10 cellular contexts compared by ENCODE assay signal in the genomic region with DNA sequence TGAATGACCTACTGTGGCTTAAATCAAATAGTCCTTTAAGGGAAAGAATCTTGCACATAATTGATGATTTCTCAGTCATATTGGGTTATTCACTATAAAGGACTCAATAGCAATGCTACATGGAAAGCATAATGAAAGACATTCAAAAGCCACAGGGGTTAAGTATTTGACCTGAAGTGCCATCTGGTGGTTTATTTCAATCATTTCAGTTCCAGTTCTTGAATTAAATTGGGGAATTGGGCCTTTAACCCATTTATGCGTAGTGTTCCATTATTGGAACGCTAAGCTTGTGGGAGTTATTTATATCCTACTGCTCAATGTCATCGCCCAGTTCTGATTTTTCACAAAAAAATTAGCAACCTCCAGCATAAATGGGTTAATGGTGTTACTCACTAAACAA. TPM values are rescaled to one million over a fixed set of nuclear protein-coding genes. Genes with fewer than 3 reads are reported as not detected.
A peak's percentile ranks its signal among the peaks of the same experiment; 100 is the strongest.
DNase-seq lines count a peak whose midpoint lies in the region; ATAC-seq, FAIRE-seq and TF ChIP-seq lines count a peak whose summit lies in the region.
"Had no signal": no experiment of that assay in that cellular context is flagged by ENCODE, and none has a peak within 500 bp of the region (broad histone marks: within the 10 kb centered on the region; RNA-seq: fewer than 3 reads in every experiment).

No MANE protein-coding gene starts in this region.

- FAIRE-seq in H54 (lab: Jason Lieb, UNC) (peak; percentile 62), kidney (lab: Jason Lieb, UNC) (no peak)

- H3K27ac Mint-ChIP-seq in CD4-positive, alpha-beta T cell, result no peak overlapping the region

- H3K9ac ChIP-seq in kidney (ENCODE audit: low read length in 2 of 2), result no peak overlapping the region

- no peak overlapping the region for H3K4me3 ChIP-seq in kidney (ENCODE audit: low read length in 2 of 2)

- H3K27ac ChIP-seq in CD4-positive, alpha-beta T cell (ENCODE audit: low read depth, low read length), result no peak overlapping the region
- H3K27ac ChIP-seq in RWPE1 (no peak overlapping the region), kidney (ENCODE audit: low read depth in 2 of 2, low read length in 2 of 2) (no peak overlapping the region), substantia nigra (ENCODE audit: low read depth, low read length, poor library complexity, severe bottlenecking) (no peak overlapping the region)

- no peaks in the 10 kb centered on the region for H3K27me3 Mint-ChIP-seq in CD4-positive, alpha-beta T cell

- no peaks in the 10 kb centered on the region for H3K36me3 Mint-ChIP-seq in CD4-positive, alpha-beta T cell (ENCODE audit: low read depth)

- no peak overlapping the region for H3K4me3 Mint-ChIP-seq in CD4-positive, alpha-beta T cell

- TF ChIP-seq CTCF in CD4-positive, alpha-beta T cell (IDR thresholded peaks at IDR 0.05), result peak; percentile 16
- TF ChIP-seq CTCF in RWPE1 (conservative IDR thresholded peaks at IDR 0.05; ENCODE audit: low read depth) (no peak), kidney (IDR thresholded peaks at IDR 0.05; ENCODE audit: borderline replicate concordance, extremely low read depth, insufficient read depth) (peak; percentile 3)

- H3K9me3 Mint-ChIP-seq in CD4-positive, alpha-beta T cell, result no peaks in the 10 kb centered on the region

- CTCF ChIA-PET in CD4-positive, alpha-beta T cell (lab: Charles Lee), result no interaction called here
- CTCF ChIA-PET in RWPE1 (lab: Yijun Ruan, JAX), result interaction anchor here (0.6 to 2.7 kb wide), 4 partner anchors 84 to 113 kb away, joined by 3 to 11 read pairs (median 4); no protein-coding TSS in a partner anchor

- intact Hi-C loops in CD4-positive, alpha-beta T cell (cut with DNase I, micrococcal nuclease), result no loop called here
- intact Hi-C loops in kidney (cut with DNase I), result no loop called here

- POLR2A ChIA-PET in CD4-positive, alpha-beta T cell (lab: Charles Lee), result no interaction called here
- POLR2A ChIA-PET in RWPE1 (lab: Yijun Ruan, JAX; ENCODE audit: low non-redundant PET), result no interaction called here

- H3K9me3 ChIP-seq in CD4-positive, alpha-beta T cell (ENCODE audit: control insufficient read depth, low read length), result no peaks in the 10 kb centered on the region
- no peaks in the 10 kb centered on the region for H3K9me3 ChIP-seq in kidney (ENCODE audit: control insufficient read depth in 1 of 2, low read length in 2 of 2)

- TF ChIP-seq POLR2A in H54 (IDR thresholded peaks at IDR 0.05; ENCODE audit: low read depth, low read length), result no peak

- ATAC-seq in CD4-positive, alpha-beta T cell (ENCODE audit: poor library complexity), result no peak

- no peak for DNase-seq in CD4-positive, alpha-beta T cell
- DNase-seq in H54 (ENCODE audit: insufficient read length, low spot score) (no peak), RWPE1 (ENCODE audit: low spot score) (peak; percentile 31), kidney (no peak), GDM1 (lab: John Stamatoyannopoulos, UW) (no peak), substantia nigra (lab: John Stamatoyannopoulos, UW) (no peak)
- DNase-seq in activated CD4-positive, alpha-beta T cell treated with anti-CD3 and anti-CD28 coated beads, Interleukin-2, amount 50 U/mL, for 4 hours, result no peak
- no peak for DNase-seq in stimulated activated CD4-positive, alpha-beta T cell treated with anti-CD3 and anti-CD28 coated beads, Interleukin-4, amount 100 ng/mL, for 24 hours
- DNase-seq: midbrain had no signal

- no peaks in the 10 kb centered on the region for H3K4me1 Mint-ChIP-seq in CD4-positive, alpha-beta T cell (ENCODE audit: low read depth)

- H3K27me3 ChIP-seq in CD4-positive, alpha-beta T cell (ENCODE audit: control insufficient read depth, insufficient read depth, low read length), result no peaks in the 10 kb centered on the region

- no peaks in the 10 kb centered on the region for H3K4me1 ChIP-seq in kidney (ENCODE audit: control insufficient read depth in 1 of 2, insufficient read depth in 1 of 2, low read depth in 1 of 2, low read length in 2 of 2)

- H3K36me3 ChIP-seq in kidney (ENCODE audit: control insufficient read depth in 1 of 2, insufficient read depth in 2 of 2, low read length in 2 of 2), result no peaks in the 10 kb centered on the region

RNA-seq across cellular contexts. Expression of a gene that starts 41.3 kb away (rescaled TPM):
- total RNA-seq in CD4-positive, alpha-beta T cell, result not detected
- not detected for total RNA-seq in kidney
- polyA plus RNA-seq in kidney (ENCODE audit: insufficient read depth, low read depth, low replicate concordance), result not detected
- total RNA-seq: T-helper 1 cell treated with Interleukin-12 subunit alpha and Interleukin-12 subunit beta and Interleukin-4 antibody, amounts not matched to agents 30 ng/mL and 1 ng/mL, for 36 hours had no signal
